ENCODE assay signal across 8 cellular contexts in the genomic region with DNA sequence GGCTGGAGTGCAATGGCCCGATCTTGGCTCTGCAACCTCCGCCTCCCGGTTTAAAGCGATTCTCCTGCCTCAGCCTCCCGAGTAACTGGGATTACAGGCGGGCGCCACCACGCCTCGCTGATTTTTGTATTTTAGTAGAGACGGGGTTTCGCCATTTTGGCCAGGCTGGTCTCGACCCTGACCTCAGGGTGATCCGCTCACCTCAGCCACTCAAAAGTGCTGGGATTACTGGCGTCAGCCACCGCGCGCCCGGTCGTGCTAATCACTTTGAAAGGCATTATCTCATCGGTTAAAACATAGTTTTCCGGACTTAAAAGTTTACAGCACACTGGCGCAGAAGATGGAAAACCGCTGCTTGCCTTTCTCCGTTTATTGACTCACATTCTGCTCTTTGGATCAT. TPM values are rescaled to one million over a fixed set of nuclear protein-coding genes. Genes with fewer than 3 reads are reported as not detected.
DNase-seq lines count a peak whose midpoint lies in the region; ATAC-seq and TF ChIP-seq lines count a peak whose summit lies in the region.

No MANE protein-coding gene starts in this region.

- H3K27ac ChIP-seq in KOPT-K1 (ENCODE audit: low read depth, low read length, poor library complexity, severe bottlenecking) (peak overlapping the region; percentile 98), dorsolateral prefrontal cortex (peak overlapping the region in 44 of 59 donors; percentile 74 to 97 (median 90))

- H3K4me3 Mint-ChIP-seq in natural killer cell, result peak overlapping the region; percentile 60

- no peaks in the 10 kb centered on the region for H3K27me3 ChIP-seq in dorsolateral prefrontal cortex

- TF ChIP-seq CTCF in AG10803 (conservative IDR thresholded peaks at IDR 0.05; ENCODE audit: low read length) (no peak), dorsolateral prefrontal cortex (IDR thresholded peaks at IDR 0.05 in 54 of 56, conservative IDR thresholded peaks at IDR 0.05 in 2 of 56; ENCODE audit: low read depth in 1 of 56, partially characterized antibody in 56 of 56) (no peak), natural killer cell (IDR thresholded peaks at IDR 0.05) (no peak)

- peaks cover 4 to 7% of the 10 kb centered on the region in 2 donors for H3K9me3 Mint-ChIP-seq in natural killer cell

- H3K36me3 Mint-ChIP-seq in natural killer cell, result peaks cover 8% of the 10 kb centered on the region

- intact Hi-C loops in dorsolateral prefrontal cortex (cut with DNase I), result no loop called here
- intact Hi-C loops in natural killer cell (cut with micrococcal nuclease), result loop anchor here (5.0 kb wide), 1 partner anchor 43 kb away; no protein-coding TSS in a partner anchor

- H3K36me3 ChIP-seq in KOPT-K1 (ENCODE audit: insufficient read depth, low read length), result peaks cover 26% of the 10 kb centered on the region

- peak overlapping the region; percentile 96 to 100 for H3K27ac Mint-ChIP-seq in natural killer cell

- H3K4me3 ChIP-seq in AG10803 (ENCODE audit: low read length) (peak overlapping the region; percentile 89), dorsolateral prefrontal cortex (peak overlapping the region; percentile 66 to 96 (median 86))

- peaks cover 29% of the 10 kb centered on the region for H3K9me3 ChIP-seq in KOPT-K1 (ENCODE audit: insufficient read depth, low read length, poor library complexity, severe bottlenecking)

- H3K27me3 Mint-ChIP-seq in natural killer cell (ENCODE audit: low read depth in 2 of 2), result peaks cover 9% of the 10 kb centered on the region in 2 donors

- peaks cover 24 to 27% of the 10 kb centered on the region in 2 donors for H3K4me1 Mint-ChIP-seq in natural killer cell

- ATAC-seq in natural killer cell (no peak), HG03196 (IDR thresholded peaks at IDR 0.05; ENCODE audit: unreplicated experiment) (no peak)

- no peak for DNase-seq in AG10803 (ENCODE audit: low read depth)
- DNase-seq in dorsolateral prefrontal cortex, result no peak
- DNase-seq in natural killer cell, result no peak
- DNase-seq in NCI-H128 (lab: John Stamatoyannopoulos, UW; ENCODE audit: unreplicated experiment), result no peak
- DNase-seq in stimulated activated CD4-positive, alpha-beta T cell treated with anti-CD3 and anti-CD28 coated beads, Interleukin-12 subunit alpha, Interleukin-12 subunit beta, amount 100 ng/mL, for 4 hours, result no peak
- no peak for DNase-seq in NCI-H524 treated with DMSO at 0.1 percent for 48 hours (lab: John Stamatoyannopoulos, UW)

RNA-seq across cellular contexts. Expression of gene MTHFS, which starts 27.6 kb away (rescaled TPM):
- total RNA-seq in dorsolateral prefrontal cortex (10 to 100 TPM in 100 of 120 experiments, 1 to 10 TPM in 20; 2.6 to 23.9 (median 13.1) TPM), natural killer cell (10 to 100 TPM in 2 of 3 donors, 1 to 10 TPM in 1; 7.0 to 10.8 (median 10.5) TPM)

RNA-seq across cellular contexts. Expression of gene BCL2A1, which starts 46.6 kb away (rescaled TPM):
- total RNA-seq in dorsolateral prefrontal cortex (10 to 100 TPM in 4 of 120 experiments, 1 to 10 TPM in 69, under 1 TPM in 19, not detected in 28; 0.43 to 18.3 (median 1.9) TPM), natural killer cell (10 to 100 TPM; 16.5 to 61.3 (median 42.2) TPM)
